11 cellular contexts compared by ENCODE assay signal in genomic region chr9:69379250-69379982, GRCh38. TPM values are rescaled to one million over a fixed set of nuclear protein-coding genes. Genes with fewer than 3 reads are reported as not detected.
DNase-seq lines count a peak whose midpoint lies in the region; ATAC-seq, FAIRE-seq and TF ChIP-seq lines count a peak whose summit lies in the region.
"Had no signal": no experiment of that assay in that cellular context is flagged by ENCODE, and none has a peak within 500 bp of the region (broad histone marks: within the 10 kb centered on the region; RNA-seq: fewer than 3 reads in every experiment).

No MANE protein-coding gene starts in this region.

- ATAC-seq in Right ventricle myocardium inferior (peak; percentile 81), GM18505 (IDR thresholded peaks at IDR 0.05; ENCODE audit: unreplicated experiment) (no peak), GM19035 (IDR thresholded peaks at IDR 0.05; ENCODE audit: unreplicated experiment) (no peak)

- H3K27ac ChIP-seq in epithelial cell of prostate = no peak overlapping the region

- DNase-seq in Right ventricle myocardium inferior (ENCODE audit: missing footprints) (no peak), cardiac septum (ENCODE audit: low spot score) (no peak), epithelial cell of prostate (ENCODE audit: low read depth, low spot score) (peak; percentile 45), lung microvascular endothelial cell (ENCODE audit: low read depth in 2 of 2) (peak; percentile 84 to 85), urothelium cell line (ENCODE audit: low spot score) (peak; percentile 71), HUDEP-2 (lab: John Stamatoyannopoulos, UW; ENCODE audit: unreplicated experiment in 76 of 76) (no peak)
- DNase-seq: amygdala, NCI-H1694, RPMI8226 had no signal

- no peak for FAIRE-seq in urothelium cell line (lab: Jason Lieb, UNC)

- no peak for TF ChIP-seq POLR2A in GM18505 (IDR thresholded peaks at IDR 0.05; ENCODE audit: borderline replicate concordance, extremely low read depth, insufficient read depth, insufficient read length)

- intact Hi-C loops in Right ventricle myocardium inferior (cut with DNase I) = loop anchor here (5.0 kb wide), 1 partner anchor 52 kb away; the partner anchor contains the start of gene ENTREP1
- intact Hi-C loops in cardiac septum (cut with DNase I) = loop anchor here (2.0 to 5.0 kb wide), 2 partner anchors 55 to 162 kb away; partner anchors contain the start of gene ENTREP1

RNA-seq across cellular contexts. Expression of gene ENTREP1, which starts 54.4 kb away (rescaled TPM):
- 20.0 TPM for total RNA-seq in Right ventricle myocardium inferior
- 25.1 TPM for total RNA-seq in cardiac septum
- 3.3 and 11.1 TPM in 2 replicates for total RNA-seq in lung microvascular endothelial cell

Comparison
In these comparisons a context has a peak if more than half of its experiments do, and no peak if none do; other contexts are left out.
1. DNase-seq: peak in epithelial cell of prostate (single experiment), lung microvascular endothelial cell (2 of 2) and urothelium cell line (single experiment); none in Right ventricle myocardium inferior (single experiment), cardiac septum (single experiment) and HUDEP-2 (0 of 76).